ENCODE assay signal across 19 cellular contexts in genomic region chr17:48588519-48588918, GRCh38. TPM values are rescaled to one million over a fixed set of nuclear protein-coding genes. Genes with fewer than 3 reads are reported as not detected.
DNase-seq lines count a peak whose midpoint lies in the region; ATAC-seq and TF ChIP-seq lines count a peak whose summit lies in the region.
"Had no signal": no experiment of that assay in that cellular context is flagged by ENCODE, and none has a peak within 500 bp of the region (broad histone marks: within the 10 kb centered on the region; RNA-seq: fewer than 3 reads in every experiment).

No MANE protein-coding gene starts in this region.

- peaks cover 49% of the 10 kb centered on the region for H3K4me1 ChIP-seq in Loucy (ENCODE audit: insufficient read depth, low read length, poor library complexity, severe bottlenecking)
- H3K4me1 ChIP-seq in neural progenitor cell: no peaks in the 10 kb centered on the region

- peak overlapping the region; percentile 89 for H3K4me3 ChIP-seq in Loucy (ENCODE audit: low read length, poor library complexity, severe bottlenecking)
- H3K4me3 ChIP-seq in fibroblast of mammary gland (ENCODE audit: control insufficient read depth, low read depth, low read length): peak overlapping the region; percentile 15
- H3K4me3 ChIP-seq in neural progenitor cell: no peak overlapping the region
- H3K4me3 ChIP-seq: tibial artery had no signal

- peak; percentile 43 for DNase-seq in A172 (ENCODE audit: low spot score)
- no peak for DNase-seq in fibroblast of mammary gland (ENCODE audit: low read depth)
- no peak for DNase-seq in neural progenitor cell (ENCODE audit: low spot score)
- DNase-seq in activated effector memory CD4-positive, alpha-beta T cell treated with Interleukin-2 at 50 U/mL for 16 hours: no peak
- DNase-seq in activated gamma-delta T cell (lab: John Stamatoyannopoulos, UW): no peak
- DNase-seq in activated naive CD8-positive, alpha-beta T cell treated with anti-CD3 and anti-CD28 coated beads, Interleukin-2, amount 50 U/mL, for 24 hours: no peak
- DNase-seq: ACHN; activated CD4-positive, CD25-positive, alpha-beta regulatory T cell; anterior cingulate cortex; CD4-positive, alpha-beta memory T cell; Karpas-422; midbrain; NCI-H1436; NCI-H226; ovary; tibial artery had no signal

- H3K9me3 ChIP-seq in Loucy (ENCODE audit: insufficient read depth, low read depth, low read length) (no peaks in the 10 kb centered on the region), neural progenitor cell (ENCODE audit: low read depth) (no peaks in the 10 kb centered on the region)
- H3K9me3 ChIP-seq: tibial artery had no signal

- peak overlapping the region; percentile 3 for H3K4me3 Mint-ChIP-seq in neural progenitor cell
- no peak overlapping the region for H3K4me3 Mint-ChIP-seq in activated naive CD8-positive, alpha-beta T cell treated with anti-CD3 and anti-CD28 coated beads, Interleukin-2, amount 50 U/mL, for 24 hours

- H3K27ac ChIP-seq in neural progenitor cell: no peak overlapping the region
- H3K27ac ChIP-seq: ovary, tibial artery had no signal

- H3K4me2 ChIP-seq in Loucy (ENCODE audit: low read depth, low read length, poor library complexity, severe bottlenecking): peak overlapping the region; percentile 98
- no peak overlapping the region for H3K4me2 ChIP-seq in neural progenitor cell

- peaks cover 8% of the 10 kb centered on the region for H3K4me1 Mint-ChIP-seq in neural progenitor cell
- H3K4me1 Mint-ChIP-seq in activated naive CD8-positive, alpha-beta T cell treated with anti-CD3 and anti-CD28 coated beads, Interleukin-2, amount 50 U/mL, for 24 hours: peaks cover 43% of the 10 kb centered on the region

- H3F3A ChIP-seq in Loucy (ENCODE audit: low read depth) (peaks cover 3% of the 10 kb centered on the region; the same call in 1 of the 2 replicates), neural progenitor cell (ENCODE audit: low read depth) (no peaks in the 10 kb centered on the region)

- H3K27me3 ChIP-seq in Loucy (ENCODE audit: insufficient read depth, low read length, poor library complexity, severe bottlenecking) (peaks cover 41% of the 10 kb centered on the region), neural progenitor cell (peaks cover 100% of the 10 kb centered on the region)
- H3K27me3 ChIP-seq: ovary had no signal

- no peak for ATAC-seq in GM18505 (IDR thresholded peaks at IDR 0.05; ENCODE audit: unreplicated experiment)
- ATAC-seq in activated naive CD8-positive, alpha-beta T cell treated with anti-CD3 and anti-CD28 coated beads, Interleukin-2, amount 50 U/mL, for 24 hours: no peak

- no peak for TF ChIP-seq POLR2A in GM18505 (IDR thresholded peaks at IDR 0.05; ENCODE audit: borderline replicate concordance, extremely low read depth, insufficient read depth, insufficient read length)

- H3K27ac Mint-ChIP-seq in neural progenitor cell: no peak overlapping the region
- no peak overlapping the region for H3K27ac Mint-ChIP-seq in activated naive CD8-positive, alpha-beta T cell treated with anti-CD3 and anti-CD28 coated beads, Interleukin-2, amount 50 U/mL, for 24 hours

- H3K9me3 Mint-ChIP-seq in neural progenitor cell: peaks cover 11% of the 10 kb centered on the region
- H3K9me3 Mint-ChIP-seq in activated naive CD8-positive, alpha-beta T cell treated with anti-CD3 and anti-CD28 coated beads, Interleukin-2, amount 50 U/mL, for 24 hours: no peaks in the 10 kb centered on the region

- no peaks in the 10 kb centered on the region for H3K9me2 ChIP-seq in Loucy (replicated peaks; ENCODE audit: low read depth, low read length)

- peaks cover 97% of the 10 kb centered on the region for H3K27me3 Mint-ChIP-seq in neural progenitor cell (ENCODE audit: insufficient read depth, low read depth)
- H3K27me3 Mint-ChIP-seq in activated naive CD8-positive, alpha-beta T cell treated with anti-CD3 and anti-CD28 coated beads, Interleukin-2, amount 50 U/mL, for 24 hours: peaks cover 93% of the 10 kb centered on the region

- H3K79me2 ChIP-seq in Loucy (ENCODE audit: insufficient read depth, low read length) (peaks cover 100% of the 10 kb centered on the region), neural progenitor cell (ENCODE audit: low read depth) (no peaks in the 10 kb centered on the region)

- H2AFZ ChIP-seq in Loucy (ENCODE audit: low read length): no peak overlapping the region
- H2AFZ ChIP-seq in neural progenitor cell (replicated peaks): no peak overlapping the region

- no peaks in the 10 kb centered on the region for H3K36me3 Mint-ChIP-seq in neural progenitor cell
- no peaks in the 10 kb centered on the region for H3K36me3 Mint-ChIP-seq in activated naive CD8-positive, alpha-beta T cell treated with anti-CD3 and anti-CD28 coated beads, Interleukin-2, amount 50 U/mL, for 24 hours (ENCODE audit: low read depth)

- H4K20me1 ChIP-seq in Loucy (ENCODE audit: insufficient read depth, low read length, poor library complexity, severe bottlenecking): peaks cover 94% of the 10 kb centered on the region
- peaks cover 94% of the 10 kb centered on the region for H4K20me1 ChIP-seq in neural progenitor cell (ENCODE audit: low read depth)

- H3K9ac ChIP-seq in Loucy (ENCODE audit: low read depth, low read length, poor library complexity, severe bottlenecking): peak overlapping the region; percentile 100
- H3K9ac ChIP-seq in neural progenitor cell: no peak overlapping the region

- no peak for TF ChIP-seq CTCF in Loucy (conservative IDR thresholded peaks at IDR 0.05; ENCODE audit: low read length)
- no peak for TF ChIP-seq CTCF in fibroblast of mammary gland (conservative IDR thresholded peaks at IDR 0.05; ENCODE audit: control insufficient read depth, insufficient read depth, low read depth, low read length)
- no peak for TF ChIP-seq CTCF in neural progenitor cell (IDR thresholded peaks at IDR 0.05)

- peaks cover 30% of the 10 kb centered on the region for H3K36me3 ChIP-seq in Loucy (ENCODE audit: insufficient read depth, low read length)
- no peaks in the 10 kb centered on the region for H3K36me3 ChIP-seq in neural progenitor cell
- H3K36me3 ChIP-seq: ovary, tibial artery had no signal

RNA-seq across cellular contexts. Expression of gene HOXB3, which starts 1.5 kb away (rescaled TPM):
- total RNA-seq in A172 (2014; rRNA removed; shearing (Covaris generic)): 20.1 and 24.1 TPM in 2 replicates
- total RNA-seq in neural progenitor cell (ENCODE audit: low replicate concordance): not detected in 2 replicates

RNA-seq across cellular contexts. Expression of gene HOXB5, which starts 5.1 kb away (rescaled TPM):
- 2.0 and 2.4 TPM in 2 replicates for total RNA-seq in A172 (2014; rRNA removed; shearing (Covaris generic))
- total RNA-seq in neural progenitor cell (ENCODE audit: low replicate concordance): not detected in 2 replicates
- total RNA-seq: activated CD8-positive, alpha-beta memory T cell treated with anti-CD3 and anti-CD28 coated beads for 36 hours; CD4-positive, alpha-beta memory T cell had no signal

RNA-seq across cellular contexts. Expression of gene HOXB4, which starts 10.4 kb away (rescaled TPM):
- 5.1 and 6.3 TPM in 2 replicates for total RNA-seq in A172 (2014; rRNA removed; shearing (Covaris generic))
- total RNA-seq in neural progenitor cell (ENCODE audit: low replicate concordance): not detected in 2 replicates

RNA-seq across cellular contexts. Expression of gene HOXB6, which starts 16.3 kb away (rescaled TPM):
- 40.2 and 58.7 TPM in 2 replicates for total RNA-seq in A172 (2014; rRNA removed; shearing (Covaris generic))
- not detected in 2 replicates for total RNA-seq in neural progenitor cell (ENCODE audit: low replicate concordance)

RNA-seq across cellular contexts. Expression of gene HOXB7, which starts 22.3 kb away (rescaled TPM):
- 22.4 and 24.7 TPM in 2 replicates for total RNA-seq in A172 (2014; rRNA removed; shearing (Covaris generic))
- total RNA-seq in neural progenitor cell (ENCODE audit: low replicate concordance): not detected in 2 replicates

Comparison
In these comparisons a context has a peak if more than half of its experiments do, and no peak if none do; other contexts are left out.
1. RNA of gene HOXB3, which starts 1.5 kb away (total RNA-seq): 20.1 to 24.1 TPM in A172; not detected in neural progenitor cell; every median in the first group is over 10 times any median in the second.